Comparison of ENCODE assay signal across 1 cellular context in genomic region chr11:1298695-1299492, GRCh38.
TF ChIP-seq lines count a peak whose summit lies in the region.

No MANE protein-coding gene starts in this region.

TF ChIP-seq in HepG2, 621 proteins besides CTCF, POLR2A, EP300 and RAD21 (continued from another document and continues in another):
- TF ChIP-seq HNF1A (IDR thresholded peaks at IDR 0.05; ENCODE audit: low read depth) (no peak), HNF1A (CRISPR knock-in tag; IDR thresholded peaks at IDR 0.05; ENCODE audit: borderline replicate concordance) (peak; percentile 77; the same call in 1 of the 2 replicates), ZBTB46 (CRISPR knock-in tag; IDR thresholded peaks at IDR 0.05; ENCODE audit: borderline replicate concordance) (no peak), MED8 (CRISPR knock-in tag; IDR thresholded peaks at IDR 0.05; ENCODE audit: insufficient replicate concordance) (no peak), THRA (CRISPR knock-in tag; IDR thresholded peaks at IDR 0.05; ENCODE audit: borderline replicate concordance) (peak; percentile 74), NFE2L2 (IDR thresholded peaks at IDR 0.05; ENCODE audit: low read length) (no peak), ZBTB34 (CRISPR knock-in tag; IDR thresholded peaks at IDR 0.05) (peak; percentile 47), NR2C2 (CRISPR knock-in tag; IDR thresholded peaks at IDR 0.05; ENCODE audit: borderline replicate concordance) (peak; percentile 63; the same call in 1 of the 2 replicates), ZNF503 (CRISPR knock-in tag; IDR thresholded peaks at IDR 0.05) (peak; percentile 58; the same call in 1 of the 2 replicates), ZGPAT (CRISPR knock-in tag; IDR thresholded peaks at IDR 0.05) (peak; percentile 53; the same call in 1 of the 2 replicates), KMT2B (CRISPR knock-in tag; IDR thresholded peaks at IDR 0.05) (peak; percentile 74), ATF3 (CRISPR knock-in tag; IDR thresholded peaks at IDR 0.05) (0 out of 2 replicates have a peak, but pooled peaks have one; percentile 67), ZSCAN9 (CRISPR knock-in tag; IDR thresholded peaks at IDR 0.05; ENCODE audit: borderline replicate concordance) (peak; percentile 77; the same call in 1 of the 2 replicates), ZNF687 (CRISPR knock-in tag; IDR thresholded peaks at IDR 0.05) (peak; percentile 80), ZNF761 (CRISPR knock-in tag; conservative IDR thresholded peaks at IDR 0.05) (0 out of 2 replicates have a peak, but pooled peaks have one; percentile 70), BORCS8-MEF2B (CRISPR knock-in tag; IDR thresholded peaks at IDR 0.05) (peak; percentile 38; the same call in 1 of the 2 replicates), ZNF788 (CRISPR knock-in tag; IDR thresholded peaks at IDR 0.05; ENCODE audit: borderline replicate concordance) (peak; percentile 66; the same call in 1 of the 2 replicates), KLF9 (CRISPR knock-in tag; IDR thresholded peaks at IDR 0.05; ENCODE audit: low read depth) (peak; percentile 86; the same call in 1 of the 2 replicates), CEBPB (IDR thresholded peaks at IDR 0.05; ENCODE audit: borderline replicate concordance, low read depth, low read length) (peak; percentile 100), HNF4G (IDR thresholded peaks at IDR 0.05; ENCODE audit: borderline replicate concordance, low read depth, low read length) (no peak), HNF4G (CRISPR knock-in tag; IDR thresholded peaks at IDR 0.05; ENCODE audit: borderline replicate concordance, low read depth) (no peak; the same call in 1 of the 2 replicates), MEIS2 (CRISPR knock-in tag; IDR thresholded peaks at IDR 0.05) (peak; percentile 37; the same call in 1 of the 2 replicates), MEIS1 (CRISPR knock-in tag; IDR thresholded peaks at IDR 0.05; ENCODE audit: borderline replicate concordance) (peak; percentile 60; the same call in 1 of the 2 replicates), ZNF605 (CRISPR knock-in tag; IDR thresholded peaks at IDR 0.05) (peak; percentile 77), ZBTB39 (CRISPR knock-in tag; IDR thresholded peaks at IDR 0.05) (no peak), SALL2 (CRISPR knock-in tag; IDR thresholded peaks at IDR 0.05) (peak; percentile 72; the same call in 1 of the 2 replicates), ZBTB7B (CRISPR knock-in tag; IDR thresholded peaks at IDR 0.05) (peak; percentile 84; the same call in 1 of the 2 replicates), ZNF441 (CRISPR knock-in tag; IDR thresholded peaks at IDR 0.05; ENCODE audit: borderline replicate concordance) (peak; percentile 64; the same call in 1 of the 2 replicates), MIER3 (CRISPR knock-in tag; IDR thresholded peaks at IDR 0.05; ENCODE audit: borderline replicate concordance) (peak; percentile 83; the same call in 1 of the 2 replicates), KMT2A (CRISPR knock-in tag; IDR thresholded peaks at IDR 0.05) (peak; percentile 96), ZNF629 (CRISPR knock-in tag; conservative IDR thresholded peaks at IDR 0.05) (0 out of 2 replicates have a peak, but pooled peaks have one; percentile 18), RXRA (CRISPR knock-in tag; IDR thresholded peaks at IDR 0.05) (peak; percentile 41), MED1 (CRISPR knock-in tag; IDR thresholded peaks at IDR 0.05) (peak; percentile 88), ATM (IDR thresholded peaks at IDR 0.05; ENCODE audit: borderline replicate concordance) (no peak), ZNF292 (CRISPR knock-in tag; IDR thresholded peaks at IDR 0.05; ENCODE audit: borderline replicate concordance, low read depth) (peak; percentile 94), DRAP1 (CRISPR knock-in tag; IDR thresholded peaks at IDR 0.05) (peak; percentile 61), ZNF644 (CRISPR knock-in tag; IDR thresholded peaks at IDR 0.05; ENCODE audit: low read depth) (peak; percentile 55), BRD4 (CRISPR knock-in tag; IDR thresholded peaks at IDR 0.05) (peak; percentile 53; the same call in 1 of the 2 replicates), ELF1 (CRISPR knock-in tag; IDR thresholded peaks at IDR 0.05) (peak; percentile 39), NR1H2 (CRISPR knock-in tag; IDR thresholded peaks at IDR 0.05; ENCODE audit: borderline replicate concordance, low read depth) (no peak)
